Comparison of ENCODE assay signal across 22 cellular contexts in the genomic region with DNA sequence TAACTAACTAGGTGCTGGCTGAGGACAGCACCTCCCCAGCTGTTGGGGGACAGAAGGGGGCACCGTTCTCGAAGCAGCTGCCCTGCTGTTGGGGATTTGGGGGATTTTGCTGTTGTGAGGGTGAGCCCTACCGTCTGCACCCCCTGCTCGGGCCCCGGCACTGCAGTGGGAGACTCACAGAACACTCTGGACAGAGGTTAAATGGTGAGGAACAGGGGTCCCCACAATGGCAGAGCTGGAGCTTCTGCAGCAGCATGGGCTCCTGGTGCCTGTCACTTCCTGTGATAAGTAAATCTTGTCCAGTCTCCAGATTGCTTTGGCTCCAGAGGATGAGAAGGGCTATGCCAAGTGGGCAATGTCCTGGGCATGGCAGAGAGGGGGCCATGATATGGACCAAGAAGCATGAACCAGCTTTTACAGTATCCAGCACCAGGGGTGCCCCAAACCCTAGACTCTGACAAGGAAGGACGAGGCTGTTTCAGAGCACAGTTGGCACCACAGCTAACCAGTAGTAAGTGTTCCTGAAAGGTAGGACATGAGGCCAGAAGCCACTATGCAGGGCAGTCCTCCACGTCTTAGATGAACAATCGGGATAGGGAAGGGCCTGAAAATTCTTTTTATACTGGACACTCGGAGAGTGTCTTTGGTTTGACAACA.
A peak's percentile ranks its signal among the peaks of the same experiment; 100 is the strongest.
DNase-seq lines count a peak whose midpoint lies in the region; ATAC-seq, FAIRE-seq and TF ChIP-seq lines count a peak whose summit lies in the region.
"Had no signal": no experiment of that assay in that cellular context is flagged by ENCODE, and none has a peak within 500 bp of the region (broad histone marks: within the 10 kb centered on the region; RNA-seq: fewer than 3 reads in every experiment).

No MANE protein-coding gene starts in this region.

- no peak for FAIRE-seq in A549 (lab: Jason Lieb, UNC)
- FAIRE-seq: colon, frontal cortex, RCC 7860 had no signal

- CTCF ChIA-PET in A549 (lab: Yijun Ruan, JAX), result interaction anchor here (1.0 kb wide), 1 partner anchor 242 kb away, joined by 3 read pairs; no protein-coding TSS in a partner anchor

- no peak overlapping the region for H3K9ac ChIP-seq in endodermal cell (ENCODE audit: extremely low read depth, low read length, poor library complexity, severe bottlenecking)

- TF ChIP-seq EP300 in A549 (IDR thresholded peaks at IDR 0.05) (no peak), sigmoid colon (IDR thresholded peaks at IDR 0.05) (no peak)

- H3K4me3 ChIP-seq in A549 (no peak overlapping the region), endodermal cell (ENCODE audit: low read length) (no peak overlapping the region), sigmoid colon (no peak overlapping the region)
- H3K4me3 ChIP-seq: esophagus squamous epithelium had no signal

- no peak for TF ChIP-seq CTCF in A549 (IDR thresholded peaks at IDR 0.05)
- TF ChIP-seq CTCF in GM13976 (IDR thresholded peaks at IDR 0.05; ENCODE audit: borderline replicate concordance, control extremely low read depth, extremely low read depth, insufficient read depth, missing control alignments), result no peak
- TF ChIP-seq CTCF in endodermal cell (conservative IDR thresholded peaks at IDR 0.05), result no peak
- TF ChIP-seq CTCF in sigmoid colon (IDR thresholded peaks at IDR 0.05), result no peak

- H3K27ac ChIP-seq in A549 (peak overlapping the region; percentile 99 to 100; a peak in 5 of 6 replicates), endodermal cell (ENCODE audit: low read depth, low read length) (no peak overlapping the region), sigmoid colon (no peak overlapping the region)
- H3K27ac ChIP-seq: C4-2B, esophagus squamous epithelium, WERI-Rb-1 had no signal

- no peaks in the 10 kb centered on the region for H3K36me3 Mint-ChIP-seq in endodermal cell (ENCODE audit: low read depth)
- H3K36me3 Mint-ChIP-seq: brain had no signal

- no peak overlapping the region for H3K4me2 ChIP-seq in A549

- DNase-seq in A549 (ENCODE audit: low read depth in 1 of 2, low spot score in 1 of 2) (no peak), GM13976 (ENCODE audit: low spot score) (peak; percentile 32), endodermal cell (peak; percentile 28), sigmoid colon (peak; percentile 26)
- DNase-seq: activated CD4-positive, alpha-beta T cell treated with anti-CD3 and anti-CD28 coated beads, Interleukin-2, amount 50 U/mL, for 1 hour; activated naive CD4-positive, alpha-beta T cell; Calu3; effector memory CD8-positive, alpha-beta T cell; esophagus squamous epithelium; NCI-H1694; NCI-H2171; NCI-H524 treated with DMSO at 0.1 percent for 48 hours; WERI-Rb-1 had no signal

- intact Hi-C loops in sigmoid colon (cut with DNase I), result no loop called here

- no peaks in the 10 kb centered on the region for H3K36me3 ChIP-seq in endodermal cell (ENCODE audit: control insufficient read depth, insufficient read depth, low read length)
- no peaks in the 10 kb centered on the region for H3K36me3 ChIP-seq in sigmoid colon
- H3K36me3 ChIP-seq: esophagus squamous epithelium, WERI-Rb-1 had no signal

- no peaks in the 10 kb centered on the region for H3K27me3 Mint-ChIP-seq in endodermal cell (ENCODE audit: insufficient read depth)

- no peak overlapping the region for H3K4me3 Mint-ChIP-seq in endodermal cell
- H3K4me3 Mint-ChIP-seq: brain; effector memory CD8-positive, alpha-beta T cell; nephron had no signal

- H3K4me1 Mint-ChIP-seq in endodermal cell, result peaks cover 7% of the 10 kb centered on the region

- H3K27me3 ChIP-seq in endodermal cell (ENCODE audit: control insufficient read depth, insufficient read depth, low read length, poor library complexity, severe bottlenecking) (no peaks in the 10 kb centered on the region), sigmoid colon (no peaks in the 10 kb centered on the region)

- no peak for TF ChIP-seq RAD21 in A549 (conservative IDR thresholded peaks at IDR 0.05 in 1 of 2, IDR thresholded peaks at IDR 0.05 in 1 of 2)

- ATAC-seq in A549 (no peak), GM21515 (IDR thresholded peaks at IDR 0.05; ENCODE audit: unreplicated experiment) (no peak), GM19452 (IDR thresholded peaks at IDR 0.05; ENCODE audit: unreplicated experiment) (no peak), GM18519 (IDR thresholded peaks at IDR 0.05; ENCODE audit: low FRiP score, unreplicated experiment) (no peak)
- ATAC-seq: effector memory CD8-positive, alpha-beta T cell had no signal

- in situ Hi-C loops in GM13976 (cut with MboI; ENCODE audit: low sequenced_read_pairs, unreplicated experiment), result no loop called here

- H3K9me3 ChIP-seq in A549, result peaks cover 1% of the 10 kb centered on the region; the same call in 1 of the 3 replicates
- H3K9me3 ChIP-seq in endodermal cell (ENCODE audit: control insufficient read depth, low read length), result no peaks in the 10 kb centered on the region
- no peaks in the 10 kb centered on the region for H3K9me3 ChIP-seq in sigmoid colon
- H3K9me3 ChIP-seq: esophagus squamous epithelium had no signal

- no peaks in the 10 kb centered on the region for H3K9me3 Mint-ChIP-seq in endodermal cell
- H3K9me3 Mint-ChIP-seq: effector memory CD8-positive, alpha-beta T cell had no signal

- H3K27ac Mint-ChIP-seq in endodermal cell, result no peak overlapping the region
- H3K27ac Mint-ChIP-seq: brain; effector memory CD8-positive, alpha-beta T cell; nephron had no signal

- no peak for TF ChIP-seq POLR2A in A549 (IDR thresholded peaks at IDR 0.05; ENCODE audit: low read length)
- no peak for TF ChIP-seq POLR2A in sigmoid colon (IDR thresholded peaks at IDR 0.05)

- 91% methylated on average over 4 of the region's 9 CpGs for WGBS in A549 (ENCODE audit: missing lambda C conversion rate)
- WGBS in endodermal cell (ENCODE audit: insufficient coverage in 1 of 2, insufficient read length in 1 of 2), 2 experiments, result 92 to 93% methylated on average over 8 to 9 of the region's 9 CpGs
- WGBS in sigmoid colon, 2 donors, result 87 to 90% methylated on average over 9 of the region's 9 CpGs

- POLR2A ChIA-PET in A549 (lab: Yijun Ruan, JAX), result no interaction called here

- H3K4me1 ChIP-seq in A549 (peaks cover 32% of the 10 kb centered on the region), endodermal cell (ENCODE audit: control insufficient read depth, insufficient read depth, low read length) (no peaks in the 10 kb centered on the region), sigmoid colon (peaks cover 0 to 13% (median 7%) of the 10 kb centered on the region in 4 donors)

TF ChIP-seq in A549, 52 proteins besides CTCF, POLR2A, EP300 and RAD21:
- no peak for TF ChIP-seq CBX2 (IDR thresholded peaks at IDR 0.05; ENCODE audit: borderline replicate concordance, low read depth)
- no peak for TF ChIP-seq FOSL2 (IDR thresholded peaks at IDR 0.05)
- no peak for TF ChIP-seq FOSL2 (CRISPR knock-in tag; IDR thresholded peaks at IDR 0.05)
- TF ChIP-seq SMC3 (IDR thresholded peaks at IDR 0.05), result no peak
- TF ChIP-seq SREBF2 (IDR thresholded peaks at IDR 0.05), result no peak
- TF ChIP-seq JUN (IDR thresholded peaks at IDR 0.05), result no peak
- TF ChIP-seq TFCP2L1 (CRISPR knock-in tag; IDR thresholded peaks at IDR 0.05), result no peak
- TF ChIP-seq ZNF302 (CRISPR knock-in tag; IDR thresholded peaks at IDR 0.05), result no peak
- no peak for TF ChIP-seq RFX5 (IDR thresholded peaks at IDR 0.05)
- TF ChIP-seq ZFP36 (IDR thresholded peaks at IDR 0.05; ENCODE audit: borderline replicate concordance, partially characterized antibody), result no peak
- TF ChIP-seq CHD4 (IDR thresholded peaks at IDR 0.05; ENCODE audit: borderline replicate concordance), result no peak
- no peak for TF ChIP-seq HDAC2 (IDR thresholded peaks at IDR 0.05)
- no peak for TF ChIP-seq TP53 (CRISPR knock-in tag; IDR thresholded peaks at IDR 0.05)
- TF ChIP-seq, protein P1, sequence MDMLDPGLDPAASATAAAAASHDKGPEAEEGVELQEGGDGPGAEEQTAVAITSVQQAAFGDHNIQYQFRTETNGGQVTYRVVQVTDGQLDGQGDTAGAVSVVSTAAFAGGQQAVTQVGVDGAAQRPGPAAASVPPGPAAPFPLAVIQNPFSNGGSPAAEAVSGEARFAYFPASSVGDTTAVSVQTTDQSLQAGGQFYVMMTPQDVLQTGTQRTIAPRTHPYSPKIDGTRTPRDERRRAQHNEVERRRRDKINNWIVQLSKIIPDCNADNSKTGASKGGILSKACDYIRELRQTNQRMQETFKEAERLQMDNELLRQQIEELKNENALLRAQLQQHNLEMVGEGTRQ (IDR thresholded peaks at IDR 0.05), result no peak
- TF ChIP-seq MAZ (IDR thresholded peaks at IDR 0.05; ENCODE audit: borderline replicate concordance, low read depth, low read length), result no peak
- TF ChIP-seq HEYL (CRISPR knock-in tag; IDR thresholded peaks at IDR 0.05), result no peak

Comparison
In these comparisons a context has a peak if more than half of its experiments do, and no peak if none do; other contexts are left out.
1. DNase-seq: peak in GM13976 (single experiment), endodermal cell (single experiment) and sigmoid colon (single experiment); none in A549 (0 of 2).
2. H3K27ac ChIP-seq: peak in A549 (2 of 2); none in endodermal cell (single experiment) and sigmoid colon (0 of 4).